ENCODE assay signal across 15 cellular contexts in genomic region chr12:109169676-109170075, GRCh38. TPM values are rescaled to one million over a fixed set of nuclear protein-coding genes. Genes with fewer than 3 reads are reported as not detected.
DNase-seq lines count a peak whose midpoint lies in the region; ATAC-seq and TF ChIP-seq lines count a peak whose summit lies in the region.
"Had no signal": no experiment of that assay in that cellular context is flagged by ENCODE, and none has a peak within 500 bp of the region (broad histone marks: within the 10 kb centered on the region; RNA-seq: fewer than 3 reads in every experiment).

No MANE protein-coding gene starts in this region.

- peak overlapping the region; percentile 25 for H3K27ac ChIP-seq in psoas muscle
- H3K27ac ChIP-seq in upper lobe of right lung = peak overlapping the region; percentile 36
- no peak overlapping the region for H3K27ac ChIP-seq in osteoblast (ENCODE audit: low read depth, low read length)
- H3K27ac ChIP-seq: RWPE1, SJSA1 had no signal

- no peaks in the 10 kb centered on the region for H3K9me3 ChIP-seq in psoas muscle
- H3K9me3 ChIP-seq in upper lobe of right lung = no peaks in the 10 kb centered on the region
- no peaks in the 10 kb centered on the region for H3K9me3 ChIP-seq in osteoblast (ENCODE audit: low read depth, low read length)
- H3K9me3 ChIP-seq: SJSA1 had no signal

- H3K36me3 ChIP-seq in psoas muscle (ENCODE audit: insufficient read depth in 1 of 2, low read depth in 1 of 2) (peaks cover 18 to 99% of the 10 kb centered on the region in 2 donors), upper lobe of right lung (peaks cover 73% of the 10 kb centered on the region), osteoblast (ENCODE audit: insufficient read depth, low read length) (no peaks in the 10 kb centered on the region)
- H3K36me3 ChIP-seq: SJSA1 had no signal

- H3K79me2 ChIP-seq in osteoblast (ENCODE audit: insufficient read depth, low read length) = no peaks in the 10 kb centered on the region

- H3K27me3 ChIP-seq in psoas muscle (ENCODE audit: insufficient read depth in 3 of 3, low read length in 2 of 3) (no peaks in the 10 kb centered on the region), upper lobe of right lung (no peaks in the 10 kb centered on the region), osteoblast (ENCODE audit: insufficient read depth, low read length) (no peaks in the 10 kb centered on the region)
- H3K27me3 ChIP-seq: SJSA1 had no signal

- intact Hi-C loops in psoas muscle (cut with DNase I) = loop anchor here in 1 of 2 donors (10.0 kb wide), 1 partner anchor 65 kb away; no protein-coding TSS in a partner anchor
- intact Hi-C loops in upper lobe of right lung (cut with DNase I) = no loop called here

- ATAC-seq in left lobe of liver (peak; percentile 11), psoas muscle (peak in 2 of 4 donors; percentile 7 to 13), upper lobe of right lung (no peak), GM19351 (IDR thresholded peaks at IDR 0.05; ENCODE audit: unreplicated experiment) (no peak)

- no peak overlapping the region for H3K4me2 ChIP-seq in osteoblast (ENCODE audit: insufficient read depth, low read length)

- H3K4me3 ChIP-seq in choroid plexus epithelial cell (ENCODE audit: low read depth, low read length) = no peak overlapping the region
- no peak overlapping the region for H3K4me3 ChIP-seq in psoas muscle
- H3K4me3 ChIP-seq in upper lobe of right lung = no peak overlapping the region
- no peak overlapping the region for H3K4me3 ChIP-seq in osteoblast (ENCODE audit: insufficient read depth, low read length)
- H3K4me3 ChIP-seq in foreskin fibroblast (ENCODE audit: low read depth in 1 of 2, low read length in 2 of 2) = no peak overlapping the region
- H3K4me3 ChIP-seq: SJSA1 had no signal

- no peak overlapping the region for H2AFZ ChIP-seq in osteoblast (ENCODE audit: low read length)

- H3K4me1 ChIP-seq in psoas muscle (no peaks in the 10 kb centered on the region), upper lobe of right lung (no peaks in the 10 kb centered on the region), osteoblast (ENCODE audit: insufficient read depth, low read length) (no peaks in the 10 kb centered on the region)
- H3K4me1 ChIP-seq: SJSA1 had no signal

- TF ChIP-seq CTCF in choroid plexus epithelial cell (conservative IDR thresholded peaks at IDR 0.05; ENCODE audit: low read depth, low read length) (no peak), psoas muscle (IDR thresholded peaks at IDR 0.05) (no peak), upper lobe of right lung (IDR thresholded peaks at IDR 0.05) (no peak), osteoblast (IDR thresholded peaks at IDR 0.05; ENCODE audit: extremely low read depth, low read depth, low read length) (no peak), foreskin fibroblast (IDR thresholded peaks at IDR 0.05; ENCODE audit: low read depth, low read length) (no peak)

- no peaks in the 10 kb centered on the region for H4K20me1 ChIP-seq in osteoblast (ENCODE audit: insufficient read depth, low read length)

- DNase-seq in choroid plexus epithelial cell (ENCODE audit: low read depth) (peak; percentile 8), left lobe of liver (ENCODE audit: low spot score) (no peak), psoas muscle (no peak), upper lobe of right lung (no peak), osteoblast (ENCODE audit: insufficient read length, low spot score, missing footprints) (no peak), foreskin fibroblast (no peak)
- DNase-seq: CD8-positive, alpha-beta memory T cell; DMS 273 treated with DMSO at 0.1 percent for 48 hours; HCEC 1CT; NCI-H1436; NCI-H2029 treated with DMSO at 0.1 percent for 48 hours; NCI-H526 had no signal

- 42 to 45% (median 42%) methylated on average over 6 of the region's 6 CpGs for WGBS in psoas muscle, 3 donors

RNA-seq across cellular contexts. Expression of gene ACACB, which starts 53.3 kb away (rescaled TPM):
- 232 TPM for total RNA-seq in left lobe of liver
- 100 to 1,000 TPM; 113 to 503 (median 331) TPM for total RNA-seq in psoas muscle
- 100 to 1,000 TPM in 2 of 3 donors, 10 to 100 TPM in 1; 27.0 to 275 (median 136) TPM for polyA plus RNA-seq in psoas muscle
- total RNA-seq in upper lobe of right lung = 35.2 TPM
- total RNA-seq in osteoblast = 13.8 and 16.2 TPM in 2 replicates
